Comparison of ENCODE assay signal across 28 cellular contexts in genomic region chr15:60910202-60910601, GRCh38.
"Had no signal": no experiment of that assay in that cellular context is flagged by ENCODE, and none has a peak within 500 bp of the region (broad histone marks: within the 10 kb centered on the region; RNA-seq: fewer than 3 reads in every experiment).

No MANE protein-coding gene starts in this region.

- H3K9me3 ChIP-seq: colonic mucosa, esophagus muscularis mucosa, esophagus squamous epithelium, gastrocnemius medialis, gastroesophageal sphincter, heart left ventricle, heart right ventricle had no signal

- H3K4me3 ChIP-seq: colonic mucosa, coronary artery, dorsolateral prefrontal cortex, esophagus muscularis mucosa, esophagus squamous epithelium, gastrocnemius medialis, gastroesophageal sphincter, heart left ventricle, heart right ventricle had no signal

- ATAC-seq: effector memory CD8-positive, alpha-beta T cell; esophagus mucosa; foreskin keratinocyte; gastrocnemius medialis; gastroesophageal sphincter; heart left ventricle; heart right ventricle had no signal

- H3K27ac ChIP-seq: colonic mucosa, coronary artery, dorsolateral prefrontal cortex, epithelial cell of prostate, esophagus muscularis mucosa, esophagus squamous epithelium, foreskin keratinocyte, gastrocnemius medialis, gastroesophageal sphincter, heart left ventricle, heart right ventricle had no signal

- H3K4me1 ChIP-seq: colonic mucosa, foreskin keratinocyte had no signal

- FAIRE-seq: colon, endometrium, endothelial cell of umbilical vein, frontal cortex had no signal

- DNase-seq: colonic mucosa; cortex of kidney; dermis blood vessel endothelial cell; dorsolateral prefrontal cortex; effector CD4-positive, alpha-beta T cell; effector CD8-positive, alpha-beta T cell; effector memory CD4-positive, alpha-beta T cell; effector memory CD8-positive, alpha-beta T cell; endodermal cell; erythroblast; esophagus squamous epithelium; foreskin fibroblast; foreskin keratinocyte; foreskin melanocyte; gastrocnemius medialis; glutamatergic neuron; head of caudate nucleus; heart left ventricle; heart right ventricle had no signal

- H3K36me3 ChIP-seq: colonic mucosa, esophagus muscularis mucosa, esophagus squamous epithelium, gastrocnemius medialis, gastroesophageal sphincter, heart left ventricle, heart right ventricle had no signal

- H3K27me3 ChIP-seq: colonic mucosa, esophagus muscularis mucosa, esophagus squamous epithelium, gastrocnemius medialis, gastroesophageal sphincter, heart left ventricle, heart right ventricle had no signal
